ENCODE assay signal across 8 cellular contexts in the genomic region with DNA sequence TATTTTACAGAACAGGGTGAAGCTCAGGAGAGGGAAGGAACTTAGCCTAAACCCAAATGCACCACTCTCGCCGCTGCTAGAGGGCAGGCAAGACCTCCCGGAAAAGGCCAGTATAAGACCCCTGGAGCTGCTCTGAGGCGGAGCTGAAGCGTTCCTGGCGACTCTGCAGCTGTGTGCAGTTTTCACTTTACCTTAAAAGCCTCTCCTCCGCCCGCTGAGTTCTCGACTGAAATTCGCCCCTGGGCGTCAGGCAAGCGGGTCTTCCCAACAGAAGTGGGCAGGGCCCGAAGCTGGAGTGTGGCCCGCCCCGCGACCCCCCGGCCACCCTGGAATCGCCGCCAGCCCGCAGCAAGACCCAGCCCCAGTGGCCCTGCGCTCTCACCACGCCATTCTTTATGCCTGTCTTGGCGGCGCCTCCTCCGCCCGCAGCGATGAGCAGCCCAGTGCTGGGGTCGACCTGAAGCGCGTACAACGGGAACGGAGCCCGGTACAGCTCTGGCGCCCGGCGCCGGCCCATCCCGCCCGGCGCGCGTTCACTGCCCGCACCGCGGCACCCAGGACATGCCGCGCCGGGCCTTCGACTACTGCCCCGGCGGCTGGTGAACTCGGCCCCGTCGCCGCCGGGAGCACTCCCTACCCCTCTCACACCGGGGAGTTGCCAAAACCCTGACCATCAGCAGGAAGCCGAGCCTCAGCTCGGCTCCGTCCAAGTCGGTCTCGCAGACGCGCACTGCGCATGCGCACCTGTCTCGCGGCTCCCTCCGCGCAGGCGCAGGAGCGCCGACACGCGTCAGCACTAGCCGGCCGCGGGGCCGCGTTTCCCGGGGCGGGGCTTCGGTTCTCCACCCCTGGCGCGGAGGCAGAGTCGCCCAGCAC. TPM values are rescaled to one million over a fixed set of nuclear protein-coding genes. Genes with fewer than 3 reads are reported as not detected.
A peak's percentile ranks its signal among the peaks of the same experiment; 100 is the strongest.
DNase-seq lines count a peak whose midpoint lies in the region; ATAC-seq and TF ChIP-seq lines count a peak whose summit lies in the region.

A gene with protein sequence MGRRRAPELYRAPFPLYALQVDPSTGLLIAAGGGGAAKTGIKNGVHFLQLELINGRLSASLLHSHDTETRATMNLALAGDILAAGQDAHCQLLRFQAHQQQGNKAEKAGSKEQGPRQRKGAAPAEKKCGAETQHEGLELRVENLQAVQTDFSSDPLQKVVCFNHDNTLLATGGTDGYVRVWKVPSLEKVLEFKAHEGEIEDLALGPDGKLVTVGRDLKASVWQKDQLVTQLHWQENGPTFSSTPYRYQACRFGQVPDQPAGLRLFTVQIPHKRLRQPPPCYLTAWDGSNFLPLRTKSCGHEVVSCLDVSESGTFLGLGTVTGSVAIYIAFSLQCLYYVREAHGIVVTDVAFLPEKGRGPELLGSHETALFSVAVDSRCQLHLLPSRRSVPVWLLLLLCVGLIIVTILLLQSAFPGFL (minus strand): TSS at position 732 of the 876 bp plus-strand sequence. CDS start 215 bp downstream, at position 517.

- peaks cover 20% of the 10 kb centered on the region for H3K4me1 Mint-ChIP-seq in activated naive CD4-positive, alpha-beta T cell treated with anti-CD3 and anti-CD28 coated beads for 36 hours (ENCODE audit: low read depth)

- peaks cover 0 to 39% of the 10 kb centered on the region in 2 donors for H3K36me3 ChIP-seq in gastroesophageal sphincter

- no peaks in the 10 kb centered on the region for H3K9me3 Mint-ChIP-seq in activated naive CD4-positive, alpha-beta T cell treated with anti-CD3 and anti-CD28 coated beads for 36 hours

- peaks cover 5 to 30% (median 14%) of the 10 kb centered on the region in 3 donors for H3K4me1 ChIP-seq in gastroesophageal sphincter

- ATAC-seq in gastroesophageal sphincter, result peak; percentile 96

- TF ChIP-seq CTCF in gastroesophageal sphincter (IDR thresholded peaks at IDR 0.05), result no peak

- CTCF ChIA-PET in HEK293T (lab: Yijun Ruan, JAX), result interaction anchor here (0.7 to 1.1 kb wide), 5 partner anchors 17 to 169 kb away, joined by 3 to 5 read pairs (median 3); no protein-coding TSS in a partner anchor
- CTCF ChIA-PET in activated naive CD4-positive, alpha-beta T cell treated with anti-CD3 and anti-CD28 coated beads for 36 hours (lab: Charles Lee), result interaction anchor here (0.9 to 3.0 kb wide), 13 partner anchors 10 to 117 kb away, joined by 3 to 17 read pairs (median 4); partner anchors contain the start of genes ABHD1 and KHK

- peak within 1 kb of the TSS; percentile 95 for H3K4me3 Mint-ChIP-seq in activated naive CD4-positive, alpha-beta T cell treated with anti-CD3 and anti-CD28 coated beads for 36 hours

- peak; percentile 87 to 90 for TF ChIP-seq POLR2A in gastroesophageal sphincter (IDR thresholded peaks at IDR 0.05)

- peaks cover 14% of the 10 kb centered on the region for H3K36me3 Mint-ChIP-seq in activated naive CD4-positive, alpha-beta T cell treated with anti-CD3 and anti-CD28 coated beads for 36 hours (ENCODE audit: low read depth)

- DNase-seq in GM04503 (ENCODE audit: low read depth), result peak; percentile 53
- peak; percentile 100 for DNase-seq in HEK293T (ENCODE audit: extremely low spot score)
- peak; percentile 97 for DNase-seq in NAMALWA (ENCODE audit: low spot score)
- DNase-seq in SK-N-DZ (ENCODE audit: low spot score), result peak; percentile 91
- DNase-seq in activated naive CD4-positive, alpha-beta T cell treated with anti-CD3 and anti-CD28 coated beads for 36 hours, result peak; percentile 98
- peak; percentile 68 for DNase-seq in non-pigmented ciliary epithelial cell (ENCODE audit: low read depth)
- DNase-seq in superior temporal gyrus (ENCODE audit: extremely low spot score), result peak; percentile 96

- intact Hi-C loops in activated naive CD4-positive, alpha-beta T cell treated with anti-CD3 and anti-CD28 coated beads for 36 hours (cut with micrococcal nuclease), result loop anchor here (1.0 to 5.0 kb wide), 6 partner anchors 11 to 83 kb away; partner anchors contain the start of genes ABHD1, AGBL5, ATRAID and CAD

- POLR2A ChIA-PET in HEK293T (lab: Yijun Ruan, JAX), result interaction anchor here (0.7 to 2.9 kb wide), 9 partner anchors 10 to 83 kb away, joined by 3 to 42 read pairs (median 3); partner anchors contain the start of genes ABHD1, AGBL5 and TCF23

- no peak for TF ChIP-seq EP300 in gastroesophageal sphincter (IDR thresholded peaks at IDR 0.05)

- peak within 1 kb of the TSS; percentile 76 to 95 (median 91) for H3K27ac ChIP-seq in gastroesophageal sphincter

- H3K27me3 Mint-ChIP-seq in activated naive CD4-positive, alpha-beta T cell treated with anti-CD3 and anti-CD28 coated beads for 36 hours (ENCODE audit: low read depth), result no peaks in the 10 kb centered on the region

- 0% methylated on average over 1 of the region's 86 CpGs; no CpG with 5 or more reads in 1 of the 2 donors for WGBS in gastroesophageal sphincter (ENCODE audit: low coverage in 1 of 2), 2 donors

- peak within 1 kb of the TSS; percentile 93 for H3K27ac Mint-ChIP-seq in activated naive CD4-positive, alpha-beta T cell treated with anti-CD3 and anti-CD28 coated beads for 36 hours

- H3K9me3 ChIP-seq in gastroesophageal sphincter, result no peaks in the 10 kb centered on the region

- H3K4me3 ChIP-seq in gastroesophageal sphincter, result peak within 1 kb of the TSS; percentile 82 to 97

- H3K27me3 ChIP-seq in gastroesophageal sphincter, result no peaks in the 10 kb centered on the region

TF ChIP-seq in HEK293T, 16 proteins besides CTCF, POLR2A, EP300 and RAD21:
- TF ChIP-seq, protein P1, sequence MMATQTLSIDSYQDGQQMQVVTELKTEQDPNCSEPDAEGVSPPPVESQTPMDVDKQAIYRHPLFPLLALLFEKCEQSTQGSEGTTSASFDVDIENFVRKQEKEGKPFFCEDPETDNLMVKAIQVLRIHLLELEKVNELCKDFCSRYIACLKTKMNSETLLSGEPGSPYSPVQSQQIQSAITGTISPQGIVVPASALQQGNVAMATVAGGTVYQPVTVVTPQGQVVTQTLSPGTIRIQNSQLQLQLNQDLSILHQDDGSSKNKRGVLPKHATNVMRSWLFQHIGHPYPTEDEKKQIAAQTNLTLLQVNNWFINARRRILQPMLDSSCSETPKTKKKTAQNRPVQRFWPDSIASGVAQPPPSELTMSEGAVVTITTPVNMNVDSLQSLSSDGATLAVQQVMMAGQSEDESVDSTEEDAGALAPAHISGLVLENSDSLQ (IDR thresholded peaks at IDR 0.05), result no peak
TF ChIP-seq in HEK293T: peak in this region for 0.

RNA-seq across cellular contexts. Expression of the gene that starts here (rescaled TPM):
- polyA plus RNA-seq in SK-N-DZ (2014; cell fraction: cytosol; rRNA removed), result 50.6 and 53.5 TPM in 2 replicates
- 66.8 and 90.4 TPM in 2 replicates for polyA plus RNA-seq in SK-N-DZ (2014; cell fraction: nucleus; rRNA removed)
- 10 to 100 TPM; 45.2 to 49.5 TPM for total RNA-seq in activated naive CD4-positive, alpha-beta T cell treated with anti-CD3 and anti-CD28 coated beads for 36 hours
- 10 to 100 TPM; 47.0 to 83.9 (median 50.8) TPM for total RNA-seq in gastroesophageal sphincter

Comparison
In these comparisons a context has a peak if more than half of its experiments do, and no peak if none do; other contexts are left out.
1. Peak in every context shown above with its lines: DNase-seq, ATAC-seq, H3K4me3 ChIP-seq and H3K27ac ChIP-seq.